ENCODE assay signal across 26 cellular contexts in the genomic region with DNA sequence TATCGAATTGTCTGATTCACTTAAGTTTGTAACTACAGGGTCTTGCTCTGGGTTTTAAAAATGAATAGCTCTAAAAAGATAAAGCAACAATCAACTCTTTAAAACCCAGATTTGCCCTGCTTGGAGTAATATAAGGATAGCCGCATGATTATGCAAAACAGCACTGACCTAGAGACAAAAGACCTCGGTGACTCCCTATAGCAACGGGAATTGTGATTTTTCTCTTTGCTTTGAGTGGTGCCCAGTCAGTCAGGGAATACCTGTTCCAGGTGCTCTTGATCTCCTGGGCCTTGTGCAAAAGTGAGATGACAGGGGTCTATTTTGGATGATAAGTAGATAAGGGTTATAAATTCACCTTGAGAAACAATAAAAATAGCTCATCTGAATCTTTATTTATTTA.
DNase-seq lines count a peak whose midpoint lies in the region; ATAC-seq, FAIRE-seq and TF ChIP-seq lines count a peak whose summit lies in the region.
"Had no signal": no experiment of that assay in that cellular context is flagged by ENCODE, and none has a peak within 500 bp of the region (broad histone marks: within the 10 kb centered on the region; RNA-seq: fewer than 3 reads in every experiment).

No MANE protein-coding gene starts in this region.

- H3K4me3 Mint-ChIP-seq in GM23338 (no peak overlapping the region), WTC11 (no peak overlapping the region)
- H3K4me3 Mint-ChIP-seq: CD14-positive monocyte; CD4-positive, alpha-beta memory T cell; CD4-positive, CD25-positive, alpha-beta regulatory T cell; CD8-positive, alpha-beta memory T cell had no signal

- peaks cover 31% of the 10 kb centered on the region for H3K36me3 Mint-ChIP-seq in GM23338 (ENCODE audit: low read depth)
- peaks cover 31% of the 10 kb centered on the region for H3K36me3 Mint-ChIP-seq in WTC11
- H3K36me3 Mint-ChIP-seq: CD14-positive monocyte; CD4-positive, alpha-beta memory T cell; CD8-positive, alpha-beta memory T cell had no signal

- H3K27me3 Mint-ChIP-seq in GM23338 (ENCODE audit: insufficient read depth, low read depth, poor library complexity) (no peaks in the 10 kb centered on the region), WTC11 (ENCODE audit: low read depth) (no peaks in the 10 kb centered on the region)
- H3K27me3 Mint-ChIP-seq: CD4-positive, CD25-positive, alpha-beta regulatory T cell; CD8-positive, alpha-beta memory T cell had no signal

- no peak for TF ChIP-seq POLR2A in H54 (IDR thresholded peaks at IDR 0.05; ENCODE audit: low read depth, low read length)

- intact Hi-C loops in heart right ventricle (cut with DNase I): no loop called here

- H3K36me3 ChIP-seq in GM23338 (ENCODE audit: insufficient read depth) (no peaks in the 10 kb centered on the region), heart right ventricle (no peaks in the 10 kb centered on the region)
- H3K36me3 ChIP-seq: BE2C, BLaER1 had no signal

- H3K27ac ChIP-seq in GM23338 (ENCODE audit: low read depth): no peak overlapping the region
- no peak overlapping the region for H3K27ac ChIP-seq in heart right ventricle
- H3K27ac ChIP-seq: BLaER1 had no signal

- H3K4me1 ChIP-seq in GM23338 (ENCODE audit: insufficient read depth) (no peaks in the 10 kb centered on the region), heart right ventricle (no peaks in the 10 kb centered on the region)
- H3K4me1 ChIP-seq: BE2C, BLaER1 had no signal

- DNase-seq in GM23338 (ENCODE audit: low spot score): peak; percentile 29
- no peak for DNase-seq in WTC11 (ENCODE audit: low spot score)
- peak; percentile 7 for DNase-seq in iPS-NIHi11 (ENCODE audit: low spot score)
- DNase-seq in heart right ventricle: no peak
- DNase-seq in H54 (ENCODE audit: insufficient read length, low spot score): no peak
- DNase-seq: 8988T; ACHN; BE2C; C1 segment of cervical spinal cord; CD4-positive, alpha-beta memory T cell; CD4-positive, CD25-positive, alpha-beta regulatory T cell; CD8-positive, alpha-beta memory T cell; COR-L47; DMS 273 treated with DMSO at 0.1 percent for 48 hours; DMS153; DMS53; DMS79; DND-41; EL; GDM1 had no signal

- H3K4me2 ChIP-seq in GM23338: no peak overlapping the region
- H3K4me2 ChIP-seq: BLaER1 had no signal

- peaks cover 0 to 10% (median 0%) of the 10 kb centered on the region in 11 donors for H3K9me3 ChIP-seq in heart right ventricle
- H3K9me3 ChIP-seq: BE2C had no signal

- POLR2A ChIA-PET in WTC11 (lab: Charles Lee): no interaction called here

- H3F3A ChIP-seq in GM23338 (replicated peaks; ENCODE audit: low read depth): no peaks in the 10 kb centered on the region

- 81 to 84% methylated on average over 4 of the region's 4 CpGs for WGBS in heart right ventricle, 2 donors

- TF ChIP-seq CTCF in GM23338 (conservative IDR thresholded peaks at IDR 0.05; ENCODE audit: low read depth in 2 of 2) (no peak), WTC11 (IDR thresholded peaks at IDR 0.05) (no peak), heart right ventricle (IDR thresholded peaks at IDR 0.05) (no peak)

- no peak overlapping the region for H3K27ac Mint-ChIP-seq in GM23338
- H3K27ac Mint-ChIP-seq in WTC11: no peak overlapping the region
- H3K27ac Mint-ChIP-seq: CD14-positive monocyte; CD4-positive, alpha-beta memory T cell; CD4-positive, CD25-positive, alpha-beta regulatory T cell; CD8-positive, alpha-beta memory T cell had no signal

- ATAC-seq in GM23338 (peak; percentile 50; the same call in 2 of the 3 replicates), WTC11 (peak; percentile 53; the same call in 1 of the 2 replicates), heart right ventricle (no peak)
- ATAC-seq: GM12878 had no signal

- no peaks in the 10 kb centered on the region for H4K20me1 ChIP-seq in GM23338 (replicated peaks; ENCODE audit: insufficient read depth)
- H4K20me1 ChIP-seq: BLaER1 had no signal

- no peaks in the 10 kb centered on the region for H3K79me2 ChIP-seq in GM23338 (replicated peaks; ENCODE audit: insufficient read depth)

- H2AFZ ChIP-seq in GM23338: peak overlapping the region; percentile 61; the same call in 1 of the 2 replicates

- H3K4me1 Mint-ChIP-seq in GM23338: peaks cover 6% of the 10 kb centered on the region; the same call in 2 of the 3 replicates
- peaks cover 12% of the 10 kb centered on the region for H3K4me1 Mint-ChIP-seq in WTC11
- H3K4me1 Mint-ChIP-seq: CD14-positive monocyte; CD4-positive, alpha-beta memory T cell; CD4-positive, CD25-positive, alpha-beta regulatory T cell had no signal

- CTCF ChIA-PET in WTC11 (lab: Charles Lee): interaction anchor here (0.6 kb wide), 1 partner anchor 918 kb away, joined by 3 read pairs; no protein-coding TSS in a partner anchor

- H3K27me3 ChIP-seq in GM23338 (ENCODE audit: insufficient read depth) (no peaks in the 10 kb centered on the region), heart right ventricle (no peaks in the 10 kb centered on the region)
- H3K27me3 ChIP-seq: BE2C, BLaER1 had no signal

- H3K4me3 ChIP-seq in GM23338: no peak overlapping the region
- H3K4me3 ChIP-seq in heart right ventricle: no peak overlapping the region
- H3K4me3 ChIP-seq: BLaER1, GM12878 had no signal

- no peak for FAIRE-seq in H54 (lab: Jason Lieb, UNC)
- FAIRE-seq: A204.1, GM12878, GM12892, GM18507 had no signal

- no peaks in the 10 kb centered on the region for H3K9me2 ChIP-seq in GM23338 (ENCODE audit: insufficient read depth)

- H3K9me3 Mint-ChIP-seq in GM23338 (peaks cover 34% of the 10 kb centered on the region), WTC11 (peaks cover 50% of the 10 kb centered on the region)

TF ChIP-seq in GM23338, 12 proteins besides CTCF, POLR2A, EP300 and RAD21 (continues in another document):
- TF ChIP-seq ZNF114 (CRISPR knock-in tag; IDR thresholded peaks at IDR 0.05): no peak
- no peak for TF ChIP-seq EZH2 (IDR thresholded peaks at IDR 0.05; ENCODE audit: low read depth, unreplicated experiment)
- TF ChIP-seq POLR2AphosphoS5 (IDR thresholded peaks at IDR 0.05; ENCODE audit: low read depth): no peak
- no peak for TF ChIP-seq ZNF331 (CRISPR knock-in tag; IDR thresholded peaks at IDR 0.05; ENCODE audit: low read depth)
- no peak for TF ChIP-seq STAT1 (IDR thresholded peaks at IDR 0.05; ENCODE audit: unreplicated experiment)
- TF ChIP-seq, protein P1, sequence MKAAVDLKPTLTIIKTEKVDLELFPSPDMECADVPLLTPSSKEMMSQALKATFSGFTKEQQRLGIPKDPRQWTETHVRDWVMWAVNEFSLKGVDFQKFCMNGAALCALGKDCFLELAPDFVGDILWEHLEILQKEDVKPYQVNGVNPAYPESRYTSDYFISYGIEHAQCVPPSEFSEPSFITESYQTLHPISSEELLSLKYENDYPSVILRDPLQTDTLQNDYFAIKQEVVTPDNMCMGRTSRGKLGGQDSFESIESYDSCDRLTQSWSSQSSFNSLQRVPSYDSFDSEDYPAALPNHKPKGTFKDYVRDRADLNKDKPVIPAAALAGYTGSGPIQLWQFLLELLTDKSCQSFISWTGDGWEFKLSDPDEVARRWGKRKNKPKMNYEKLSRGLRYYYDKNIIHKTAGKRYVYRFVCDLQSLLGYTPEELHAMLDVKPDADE (IDR thresholded peaks at IDR 0.05): no peak

TF ChIP-seq in WTC11, 78 proteins besides CTCF, POLR2A, EP300 and RAD21 (continues in another document):
- TF ChIP-seq JAZF1 (CRISPR knock-in tag; IDR thresholded peaks at IDR 0.05): no peak
- no peak for TF ChIP-seq NR3C1 (CRISPR knock-in tag; conservative IDR thresholded peaks at IDR 0.05; ENCODE audit: low read depth)
- TF ChIP-seq RELA (CRISPR knock-in tag; IDR thresholded peaks at IDR 0.05; ENCODE audit: borderline replicate concordance): no peak
- TF ChIP-seq NFE2L1 (CRISPR knock-in tag; IDR thresholded peaks at IDR 0.05): no peak
- no peak for TF ChIP-seq FOXP1 (CRISPR knock-in tag; IDR thresholded peaks at IDR 0.05; ENCODE audit: borderline replicate concordance)
- TF ChIP-seq MYBL2 (CRISPR knock-in tag; IDR thresholded peaks at IDR 0.05): no peak
- TF ChIP-seq, protein P2, sequence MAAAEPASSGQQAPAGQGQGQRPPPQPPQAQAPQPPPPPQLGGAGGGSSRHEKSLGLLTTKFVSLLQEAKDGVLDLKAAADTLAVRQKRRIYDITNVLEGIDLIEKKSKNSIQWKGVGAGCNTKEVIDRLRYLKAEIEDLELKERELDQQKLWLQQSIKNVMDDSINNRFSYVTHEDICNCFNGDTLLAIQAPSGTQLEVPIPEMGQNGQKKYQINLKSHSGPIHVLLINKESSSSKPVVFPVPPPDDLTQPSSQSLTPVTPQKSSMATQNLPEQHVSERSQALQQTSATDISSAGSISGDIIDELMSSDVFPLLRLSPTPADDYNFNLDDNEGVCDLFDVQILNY (CRISPR knock-in tag; IDR thresholded peaks at IDR 0.05): no peak
- TF ChIP-seq, protein P3, sequence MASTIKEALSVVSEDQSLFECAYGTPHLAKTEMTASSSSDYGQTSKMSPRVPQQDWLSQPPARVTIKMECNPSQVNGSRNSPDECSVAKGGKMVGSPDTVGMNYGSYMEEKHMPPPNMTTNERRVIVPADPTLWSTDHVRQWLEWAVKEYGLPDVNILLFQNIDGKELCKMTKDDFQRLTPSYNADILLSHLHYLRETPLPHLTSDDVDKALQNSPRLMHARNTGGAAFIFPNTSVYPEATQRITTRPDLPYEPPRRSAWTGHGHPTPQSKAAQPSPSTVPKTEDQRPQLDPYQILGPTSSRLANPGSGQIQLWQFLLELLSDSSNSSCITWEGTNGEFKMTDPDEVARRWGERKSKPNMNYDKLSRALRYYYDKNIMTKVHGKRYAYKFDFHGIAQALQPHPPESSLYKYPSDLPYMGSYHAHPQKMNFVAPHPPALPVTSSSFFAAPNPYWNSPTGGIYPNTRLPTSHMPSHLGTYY (CRISPR knock-in tag; IDR thresholded peaks at IDR 0.05): no peak
- no peak for TF ChIP-seq EMX1 (CRISPR knock-in tag; IDR thresholded peaks at IDR 0.05)
- no peak for TF ChIP-seq RORB (CRISPR knock-in tag; IDR thresholded peaks at IDR 0.05)
- no peak for TF ChIP-seq GABPB1 (CRISPR knock-in tag; IDR thresholded peaks at IDR 0.05)
- no peak for TF ChIP-seq SOX15 (CRISPR knock-in tag; IDR thresholded peaks at IDR 0.05)
- TF ChIP-seq ZNF425 (CRISPR knock-in tag; conservative IDR thresholded peaks at IDR 0.05): no peak

Comparison
In these comparisons a context has a peak if more than half of its experiments do, and no peak if none do; other contexts are left out.
1. ATAC-seq: peak in GM23338 (single experiment) and WTC11 (single experiment); none in heart right ventricle (0 of 8).
2. DNase-seq: peak in GM23338 (single experiment) and iPS-NIHi11 (single experiment); none in WTC11 (single experiment), heart right ventricle (0 of 2) and H54 (single experiment).